In genomic region chr9:80163889-80164288, GRCh38 we compare ENCODE assay signal across 17 cellular contexts.
DNase-seq lines count a peak whose midpoint lies in the region; ATAC-seq, FAIRE-seq and TF ChIP-seq lines count a peak whose summit lies in the region.
"Had no signal": no experiment of that assay in that cellular context is flagged by ENCODE, and none has a peak within 500 bp of the region (broad histone marks: within the 10 kb centered on the region; RNA-seq: fewer than 3 reads in every experiment).

No MANE protein-coding gene starts in this region.

- DNase-seq in GM12878 (ENCODE audit: low read depth, low spot score) (no peak), NCI-H187 treated with DMSO at 0.1 percent for 48 hours (lab: John Stamatoyannopoulos, UW) (no peak), right cardiac atrium (no peak)
- no peak for DNase-seq in natural killer cell treated with Interleukin-12 subunit alpha and Interleukin-12 subunit beta and Interleukin-15 and Interleukin-18, amount 100 ng/mL, for 72 hours (ENCODE audit: low spot score)
- DNase-seq: activated CD8-positive, alpha-beta T cell treated with anti-CD3 and anti-CD28 coated beads, Interleukin-2, amount 10 ng/mL, durations not matched to agents 7 days and 5 days; activated naive CD4-positive, alpha-beta T cell treated with Interleukin-2 at 50 U/mL for 16 hours; C1 segment of cervical spinal cord; heart left ventricle; NCI-H226; T1000; testis had no signal

- H3K27me3 Mint-ChIP-seq in natural killer cell treated with Interleukin-12 subunit alpha and Interleukin-12 subunit beta and Interleukin-15 and Interleukin-18, amount 100 ng/mL, for 72 hours = peaks cover 2 to 6% of the 10 kb centered on the region in 2 donors

- POLR2A ChIA-PET in GM12878 (lab: Charles Lee) = no interaction called here

- no peak overlapping the region for H3K27ac Mint-ChIP-seq in natural killer cell treated with Interleukin-12 subunit alpha and Interleukin-12 subunit beta and Interleukin-15 and Interleukin-18, amount 100 ng/mL, for 72 hours
- H3K27ac Mint-ChIP-seq: activated CD8-positive, alpha-beta T cell treated with anti-CD3 and anti-CD28 coated beads, Interleukin-2, amount 10 ng/mL, durations not matched to agents 7 days and 5 days; neural progenitor cell had no signal

- SMC1A ChIA-PET in GM12878 (lab: Charles Lee; ENCODE audit: uncharacterized antibody, unreplicated experiment) = no interaction called here

- H3K27ac ChIP-seq in GM12878 (ENCODE audit: control insufficient read depth, insufficient read depth) (no peak overlapping the region), right cardiac atrium (ENCODE audit: low read length) (no peak overlapping the region)
- H3K27ac ChIP-seq: heart left ventricle, neural progenitor cell, testis had no signal

- in situ Hi-C loops in GM12878 (cut with MboI) = no loop called here

- H3K27me3 ChIP-seq in GM12878 (replicated peaks in 1 of 2; ENCODE audit: control insufficient read depth in 2 of 2, insufficient read depth in 2 of 2, low read length in 1 of 2) = no peaks in the 10 kb centered on the region
- H3K27me3 ChIP-seq in right cardiac atrium (ENCODE audit: control insufficient read depth, insufficient read depth) = no peaks in the 10 kb centered on the region
- H3K27me3 ChIP-seq: heart left ventricle, neural progenitor cell, testis had no signal

- H3K36me3 ChIP-seq in GM12878 (ENCODE audit: control insufficient read depth in 2 of 2, insufficient read depth in 2 of 2, low read length in 1 of 2) = no peaks in the 10 kb centered on the region
- H3K36me3 ChIP-seq: heart left ventricle, neural progenitor cell had no signal

- H3K4me3 ChIP-seq in GM12878 = no peak overlapping the region
- H3K4me3 ChIP-seq in right cardiac atrium (ENCODE audit: low read length) = no peak overlapping the region
- H3K4me3 ChIP-seq: heart left ventricle, neural progenitor cell, testis had no signal

- H3K9me3 Mint-ChIP-seq in natural killer cell treated with Interleukin-12 subunit alpha and Interleukin-12 subunit beta and Interleukin-15 and Interleukin-18, amount 100 ng/mL, for 72 hours = no peaks in the 10 kb centered on the region
- H3K9me3 Mint-ChIP-seq: neural progenitor cell had no signal

- no peaks in the 10 kb centered on the region for H3K36me3 Mint-ChIP-seq in natural killer cell treated with Interleukin-12 subunit alpha and Interleukin-12 subunit beta and Interleukin-15 and Interleukin-18, amount 100 ng/mL, for 72 hours
- H3K36me3 Mint-ChIP-seq: neural progenitor cell had no signal

- H2AFZ ChIP-seq in GM12878 (ENCODE audit: control insufficient read depth, low read depth, low read length) = no peak overlapping the region
- H2AFZ ChIP-seq: neural progenitor cell had no signal

- no peaks in the 10 kb centered on the region for H4K20me1 ChIP-seq in GM12878 (ENCODE audit: control insufficient read depth, insufficient read depth)

- RAD21 ChIA-PET in GM12878 (lab: Charles Lee; ENCODE audit: unreplicated experiment) = no interaction called here

- H3K4me2 ChIP-seq in GM12878 (ENCODE audit: control insufficient read depth, insufficient read depth) = no peak overlapping the region
- H3K4me2 ChIP-seq: neural progenitor cell had no signal

- no TSS peak for BruUV-seq in GM12878 (replicated peaks; lab: Mats Ljungman, UMichigan)

- TF ChIP-seq RAD21 in GM12878 (IDR thresholded peaks at IDR 0.05; ENCODE audit: insufficient read depth, low read depth, low read length) = no peak

- TF ChIP-seq CTCF in GM12878 (IDR thresholded peaks at IDR 0.05 in 2 of 3, conservative IDR thresholded peaks at IDR 0.05 in 1 of 3; ENCODE audit: control insufficient read depth in 2 of 3, extremely low read depth in 1 of 3, insufficient read depth in 1 of 3, low read depth in 3 of 3, low read length in 3 of 3) = no peak

- intact Hi-C loops in GM12878 (cut with micrococcal nuclease; ENCODE audit: unreplicated experiment) = no loop called here
- intact Hi-C loops in right cardiac atrium (cut with DNase I) = no loop called here

- H3K79me2 ChIP-seq in GM12878 (ENCODE audit: control insufficient read depth, insufficient read depth, low read length) = no peaks in the 10 kb centered on the region

- no peak for TF ChIP-seq EP300 in GM12878 (IDR thresholded peaks at IDR 0.05; ENCODE audit: borderline replicate concordance in 1 of 2, control insufficient read depth in 1 of 2, low read depth in 2 of 2, low read length in 2 of 2)

- WGBS in GM12878 (ENCODE audit: insufficient coverage, insufficient replicate concordance, low lambda C conversion rate, missing lambda C conversion rate) = 24% methylated on average over 4 of the region's 4 CpGs
- WGBS in right cardiac atrium = 87% methylated on average over 4 of the region's 4 CpGs

- ATAC-seq in GM18907 (IDR thresholded peaks at IDR 0.05; ENCODE audit: unreplicated experiment) = peak; percentile 77
- peak; percentile 69 for ATAC-seq in GM21619 (IDR thresholded peaks at IDR 0.05; ENCODE audit: unreplicated experiment)
- peak; percentile 80 for ATAC-seq in HG03139 (IDR thresholded peaks at IDR 0.05; ENCODE audit: unreplicated experiment)
- ATAC-seq in GM12878 = no peak
- no peak for ATAC-seq in right cardiac atrium
- no peak for ATAC-seq in natural killer cell treated with Interleukin-12 subunit alpha and Interleukin-12 subunit beta and Interleukin-15 and Interleukin-18, amount 100 ng/mL, for 72 hours
- no peak for ATAC-seq in HG02970 (IDR thresholded peaks at IDR 0.05; ENCODE audit: low FRiP score, unreplicated experiment)
- ATAC-seq: activated CD8-positive, alpha-beta T cell treated with anti-CD3 and anti-CD28 coated beads, Interleukin-2, amount 10 ng/mL, durations not matched to agents 7 days and 5 days; heart left ventricle had no signal

- TF ChIP-seq POLR2A in GM12878 (IDR thresholded peaks at IDR 0.05; ENCODE audit: low read depth, low read length) = no peak

- H3K4me1 ChIP-seq in GM12878 (ENCODE audit: control insufficient read depth, insufficient read depth, low read length) = no peaks in the 10 kb centered on the region
- H3K4me1 ChIP-seq in right cardiac atrium (ENCODE audit: control insufficient read depth, insufficient read depth, low read length) = no peaks in the 10 kb centered on the region
- H3K4me1 ChIP-seq: heart left ventricle, testis had no signal

- H3K4me1 Mint-ChIP-seq in natural killer cell treated with Interleukin-12 subunit alpha and Interleukin-12 subunit beta and Interleukin-15 and Interleukin-18, amount 100 ng/mL, for 72 hours (ENCODE audit: low read depth in 2 of 2) = no peaks in the 10 kb centered on the region

- H3K9me3 ChIP-seq in GM12878 (replicated peaks; ENCODE audit: control insufficient read depth, insufficient read depth, low read length) (no peaks in the 10 kb centered on the region), right cardiac atrium (ENCODE audit: control insufficient read depth, low read length) (no peaks in the 10 kb centered on the region)
- H3K9me3 ChIP-seq: heart left ventricle, testis had no signal

- CTCF ChIA-PET in GM12878 (lab: Yijun Ruan, JAX) = no interaction called here

- H3K4me3 Mint-ChIP-seq in natural killer cell treated with Interleukin-12 subunit alpha and Interleukin-12 subunit beta and Interleukin-15 and Interleukin-18, amount 100 ng/mL, for 72 hours = no peak overlapping the region
- H3K4me3 Mint-ChIP-seq: activated CD8-positive, alpha-beta T cell treated with anti-CD3 and anti-CD28 coated beads, Interleukin-2, amount 10 ng/mL, durations not matched to agents 7 days and 5 days; neural progenitor cell had no signal

- H3K9ac ChIP-seq in GM12878 (ENCODE audit: control insufficient read depth, insufficient read depth, low read length) = no peak overlapping the region
- H3K9ac ChIP-seq: neural progenitor cell had no signal

- no peak for FAIRE-seq in GM12878 (lab: Jason Lieb, UNC)
- FAIRE-seq: endothelial cell of umbilical vein had no signal

TF ChIP-seq in GM12878, 131 proteins besides CTCF, POLR2A, EP300 and RAD21:
- no peak for TF ChIP-seq CBX5 (IDR thresholded peaks at IDR 0.05; ENCODE audit: low read depth)
- no peak for TF ChIP-seq IKZF1 (conservative IDR thresholded peaks at IDR 0.05)
- TF ChIP-seq RFX5 (IDR thresholded peaks at IDR 0.05; ENCODE audit: low read depth, low read length) = no peak
- TF ChIP-seq LARP7 (IDR thresholded peaks at IDR 0.05) = no peak
- no peak for TF ChIP-seq PML (IDR thresholded peaks at IDR 0.05; ENCODE audit: low read length)
- TF ChIP-seq STAT1 (conservative IDR thresholded peaks at IDR 0.05) = no peak
- TF ChIP-seq PKNOX1 (IDR thresholded peaks at IDR 0.05) = no peak
- TF ChIP-seq CBFB (IDR thresholded peaks at IDR 0.05; ENCODE audit: low read depth) = no peak
- TF ChIP-seq POU2F2 (IDR thresholded peaks at IDR 0.05; ENCODE audit: borderline replicate concordance, low read depth, low read length) = peak; percentile 16; the same call in 1 of the 3 replicates
- TF ChIP-seq RUNX3 (IDR thresholded peaks at IDR 0.05; ENCODE audit: low read length) = peak; percentile 25; the same call in 1 of the 2 replicates
- TF ChIP-seq TCF12 (IDR thresholded peaks at IDR 0.05; ENCODE audit: low read depth, low read length) = no peak
- TF ChIP-seq IKZF2 (IDR thresholded peaks at IDR 0.05) = no peak
- no peak for TF ChIP-seq EED (IDR thresholded peaks at IDR 0.05; ENCODE audit: low read depth)

Comparison
In these comparisons a context has a peak if more than half of its experiments do, and no peak if none do; other contexts are left out.
1. ATAC-seq: peak in GM18907 (single experiment), GM21619 (single experiment) and HG03139 (single experiment); none in GM12878 (single experiment), right cardiac atrium (0 of 2), natural killer cell treated with Interleukin-12 subunit alpha and Interleukin-12 subunit beta and Interleukin-15 and Interleukin-18, amount 100 ng/mL, for 72 hours (0 of 2) and HG02970 (single experiment).